In genomic region chr10:129963076-129963830, GRCh38 we compare ENCODE assay signal across 7 cellular contexts. TPM values are rescaled to one million over a fixed set of nuclear protein-coding genes. Genes with fewer than 3 reads are reported as not detected.
DNase-seq lines count a peak whose midpoint lies in the region; ATAC-seq and TF ChIP-seq lines count a peak whose summit lies in the region.

No MANE protein-coding gene starts in this region.

- peaks cover 0 to 10% of the 10 kb centered on the region in 2 experiments; a peak in 1 of 3 replicates for H3K36me3 ChIP-seq in HEK293 (ENCODE audit: control insufficient read depth in 2 of 2, insufficient read depth in 1 of 2, low read length in 2 of 2)

- no peak overlapping the region for H3K27ac Mint-ChIP-seq in activated B cell treated with CpG ODN at 0.5 μM for 24 hours

- peaks cover 9% of the 10 kb centered on the region for H3K4me1 ChIP-seq in HEK293 (ENCODE audit: control insufficient read depth, insufficient read depth, low read length)

- H3K27me3 Mint-ChIP-seq in activated B cell treated with CpG ODN at 0.5 μM for 24 hours, result peaks cover 44% of the 10 kb centered on the region

- DNase-seq in activated B cell treated with CpG ODN at 0.5 μM for 24 hours (no peak), left cardiac atrium (no peak), skeletal muscle cell (ENCODE audit: low read depth) (no peak), GM10248 (ENCODE audit: extremely low spot score) (no peak)

- CTCF ChIA-PET in HEK293 (lab: Yijun Ruan, JAX) (no interaction called here), activated B cell treated with CpG ODN at 0.5 μM for 24 hours (lab: Charles Lee) (no interaction called here), GM10248 (lab: Yijun Ruan, JAX) (no interaction called here)

- POLR2A ChIA-PET in HEK293 (lab: Yijun Ruan, JAX) (no interaction called here), activated B cell treated with CpG ODN at 0.5 μM for 24 hours (lab: Charles Lee) (no interaction called here), GM10248 (lab: Yijun Ruan, JAX) (no interaction called here)

- no peaks in the 10 kb centered on the region for H3K36me3 Mint-ChIP-seq in activated B cell treated with CpG ODN at 0.5 μM for 24 hours (ENCODE audit: low read depth)

- no peaks in the 10 kb centered on the region for H3K9me3 ChIP-seq in HEK293 (ENCODE audit: control insufficient read depth, insufficient read depth, low read depth, low read length)

- peaks cover 20% of the 10 kb centered on the region for H3K4me1 Mint-ChIP-seq in activated B cell treated with CpG ODN at 0.5 μM for 24 hours

- H3K4me3 ChIP-seq in HEK293 (ENCODE audit: low read depth, low read length) (peak overlapping the region; percentile 56), skeletal muscle cell (ENCODE audit: low read depth, low read length) (peak overlapping the region; percentile 67)

- peak overlapping the region; percentile 94 for H3K27ac ChIP-seq in HEK293 (ENCODE audit: extremely low read depth, low read depth, low read length)

- intact Hi-C loops in activated B cell treated with CpG ODN at 0.5 μM for 24 hours (cut with micrococcal nuclease) (loop anchor here (5.0 kb wide), 1 partner anchor 149 kb away; the partner anchor contains the start of gene C10orf143), left cardiac atrium (cut with DNase I) (loop anchor here in 1 of 2 donors (5.0 kb wide), 1 partner anchor 71 kb away; no protein-coding TSS in a partner anchor)

- ATAC-seq in activated B cell treated with CpG ODN at 0.5 μM for 24 hours (ENCODE audit: low read depth) (no peak), left cardiac atrium (peak; percentile 7 to 12), HG02763 (IDR thresholded peaks at IDR 0.05; ENCODE audit: unreplicated experiment) (no peak), GM19397 (IDR thresholded peaks at IDR 0.05; ENCODE audit: unreplicated experiment) (no peak)

- peak overlapping the region; percentile 74 for H3K4me3 Mint-ChIP-seq in activated B cell treated with CpG ODN at 0.5 μM for 24 hours

- H3K9me3 Mint-ChIP-seq in activated B cell treated with CpG ODN at 0.5 μM for 24 hours, result no peaks in the 10 kb centered on the region

- TF ChIP-seq CTCF in HEK293 (tag by site-specific recombination; IDR thresholded peaks at IDR 0.05), result no peak
- no peak for TF ChIP-seq CTCF in activated B cell treated with CpG ODN at 0.5 μM for 24 hours (IDR thresholded peaks at IDR 0.05)
- TF ChIP-seq CTCF in GM10248 (IDR thresholded peaks at IDR 0.05; ENCODE audit: control extremely low read depth, extremely low read depth, low read depth, missing control alignments), result no peak

TF ChIP-seq in HEK293, 187 proteins besides CTCF, POLR2A, EP300 and RAD21 (continues in another document):
- TF ChIP-seq ZNF677 (tag by site-specific recombination; IDR thresholded peaks at IDR 0.05) (no peak), ZNF24 (tag by site-specific recombination; IDR thresholded peaks at IDR 0.05) (no peak), ZNF335 (tag by site-specific recombination; conservative IDR thresholded peaks at IDR 0.05) (peak; percentile 86), ZNF521 (tag by site-specific recombination; IDR thresholded peaks at IDR 0.05) (no peak), ZNF433 (tag by site-specific recombination; IDR thresholded peaks at IDR 0.05; ENCODE audit: low read depth) (no peak), ZFP3 (tag by site-specific recombination; IDR thresholded peaks at IDR 0.05; ENCODE audit: low read depth) (no peak), SP2 (tag by site-specific recombination; IDR thresholded peaks at IDR 0.05) (no peak), ZNF341 (tag by site-specific recombination; IDR thresholded peaks at IDR 0.05; ENCODE audit: low read depth) (peak; percentile 28; the same call in 1 of the 2 replicates), ZBTB17 (tag by site-specific recombination; IDR thresholded peaks at IDR 0.05) (no peak), ZIC2 (tag by site-specific recombination; IDR thresholded peaks at IDR 0.05) (peak; percentile 69; the same call in 1 of the 2 replicates), ZNF529 (tag by site-specific recombination; IDR thresholded peaks at IDR 0.05; ENCODE audit: insufficient replicate concordance) (no peak), ZSCAN30 (tag by site-specific recombination; IDR thresholded peaks at IDR 0.05) (no peak), ZNF555 (tag by site-specific recombination; conservative IDR thresholded peaks at IDR 0.05) (no peak), ZNF169 (tag by site-specific recombination; IDR thresholded peaks at IDR 0.05) (no peak), GLIS2 (tag by site-specific recombination; IDR thresholded peaks at IDR 0.05) (0 out of 2 replicates have a peak, but pooled peaks have one; percentile 34), ZBTB48 (tag by site-specific recombination; IDR thresholded peaks at IDR 0.05) (no peak), ZNF830 (tag by site-specific recombination; IDR thresholded peaks at IDR 0.05; ENCODE audit: low read depth) (no peak), ZNF311 (tag by site-specific recombination; IDR thresholded peaks at IDR 0.05; ENCODE audit: borderline replicate concordance) (no peak), ZNF398 (tag by site-specific recombination; IDR thresholded peaks at IDR 0.05) (no peak), PRDM1 (tag by site-specific recombination; IDR thresholded peaks at IDR 0.05) (peak; percentile 26; the same call in 1 of the 2 replicates), ZNF692 (tag by site-specific recombination; IDR thresholded peaks at IDR 0.05) (peak; percentile 40; the same call in 1 of the 2 replicates), HIC1 (tag by site-specific recombination; IDR thresholded peaks at IDR 0.05) (no peak), ZNF324 (tag by site-specific recombination; IDR thresholded peaks at IDR 0.05) (no peak), ZNF155 (tag by site-specific recombination; IDR thresholded peaks at IDR 0.05) (no peak), ZNF514 (tag by site-specific recombination; IDR thresholded peaks at IDR 0.05) (no peak), ZNF214 (tag by site-specific recombination; IDR thresholded peaks at IDR 0.05; ENCODE audit: borderline replicate concordance) (no peak), ZBTB26 (tag by site-specific recombination; optimal IDR thresholded peaks at IDR 0.05) (peak; percentile 55), IKZF3 (tag by site-specific recombination; IDR thresholded peaks at IDR 0.05) (peak; percentile 44; the same call in 1 of the 2 replicates), ZNF664 (tag by site-specific recombination; IDR thresholded peaks at IDR 0.05) (no peak)

RNA-seq across cellular contexts. Expression of gene EBF3, which starts 0.8 kb away (rescaled TPM):
- total RNA-seq in activated B cell treated with CpG ODN at 0.5 μM for 24 hours, result not detected in 2 replicates
- total RNA-seq in left cardiac atrium, result 10 to 100 TPM in 1 of 2 donors, 1 to 10 TPM in 1; 6.0 to 10.1 TPM

Comparison
In these comparisons a context has a peak if more than half of its experiments do, and no peak if none do; other contexts are left out.
1. ATAC-seq: peak in left cardiac atrium (2 of 2); none in activated B cell treated with CpG ODN at 0.5 μM for 24 hours (single experiment), HG02763 (single experiment) and GM19397 (single experiment).